Comparison of ENCODE assay signal across 2 cellular contexts in the genomic region with DNA sequence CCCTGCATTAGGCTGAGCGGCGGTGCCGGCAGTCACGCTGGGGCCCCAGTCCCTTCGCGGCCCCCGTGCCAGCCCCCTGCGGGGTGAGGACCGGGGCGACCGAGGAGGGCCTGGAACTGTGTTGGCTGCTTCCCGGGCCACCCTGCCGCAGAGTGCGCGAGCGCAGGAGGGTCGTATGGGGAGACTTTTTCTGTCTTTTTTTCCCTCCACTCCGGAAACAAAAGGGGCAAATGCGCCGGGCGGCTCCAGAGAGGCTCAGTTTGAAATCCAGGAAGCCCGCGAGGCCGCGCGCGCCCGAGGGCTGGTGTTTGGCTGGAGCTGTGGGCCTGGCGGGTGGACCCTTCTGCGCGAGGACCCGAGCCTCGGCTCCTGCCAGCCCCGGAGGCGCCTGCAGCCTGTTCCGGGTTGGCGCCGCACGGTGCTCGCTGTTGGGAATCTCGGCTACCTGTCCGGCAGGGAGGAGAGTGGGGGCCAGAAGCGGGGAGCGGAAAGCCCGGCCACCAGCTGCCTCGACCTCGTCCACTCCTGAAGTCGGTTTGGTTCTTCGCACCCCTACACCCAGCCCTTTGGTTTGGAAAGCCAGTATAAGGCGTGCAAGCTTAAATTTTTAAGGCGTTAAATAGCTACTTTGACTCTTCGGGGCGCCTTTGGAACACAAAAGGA.
A peak's percentile ranks its signal among the peaks of the same experiment; 100 is the strongest.
TF ChIP-seq lines count a peak whose summit lies in the region.

No MANE protein-coding gene starts in this region.

TF ChIP-seq in SK-N-SH, 30 proteins besides CTCF, POLR2A, EP300 and RAD21:
- TF ChIP-seq ELF1 (IDR thresholded peaks at IDR 0.05) (0 out of 2 replicates have a peak, but pooled peaks have one; percentile 37), MEF2A (IDR thresholded peaks at IDR 0.05; ENCODE audit: borderline replicate concordance, low read depth) (no peak)
TF ChIP-seq in SK-N-SH: peak in this region for 1.

TF ChIP-seq in endothelial cell of umbilical vein, 7 proteins besides CTCF, POLR2A, EP300 and RAD21:
- no peak for TF ChIP-seq MYC (IDR thresholded peaks at IDR 0.05; ENCODE audit: low read depth, low read length)
